Comparison of ENCODE assay signal across 15 cellular contexts in genomic region chr20:50368813-50369224, GRCh38.
A peak's percentile ranks its signal among the peaks of the same experiment; 100 is the strongest.
DNase-seq lines count a peak whose midpoint lies in the region; ATAC-seq and TF ChIP-seq lines count a peak whose summit lies in the region.
"Had no signal": no experiment of that assay in that cellular context is flagged by ENCODE, and none has a peak within 500 bp of the region (broad histone marks: within the 10 kb centered on the region; RNA-seq: fewer than 3 reads in every experiment).

No MANE protein-coding gene starts in this region.

- WGBS in endodermal cell (ENCODE audit: insufficient coverage in 1 of 2, insufficient read length in 1 of 2), 2 experiments = 92% methylated on average over 4 of the region's 4 CpGs; no CpG with 5 or more reads in 1 of the 2 experiments

- H3K27me3 Mint-ChIP-seq in endodermal cell (ENCODE audit: insufficient read depth) (no peaks in the 10 kb centered on the region), type B pancreatic cell (no peaks in the 10 kb centered on the region)

- peak overlapping the region; percentile 17 for H3K27ac ChIP-seq in upper lobe of right lung
- H3K27ac ChIP-seq in endodermal cell (ENCODE audit: low read depth, low read length) = no peak overlapping the region
- H3K27ac ChIP-seq: esophagus muscularis mucosa had no signal

- intact Hi-C loops in left cardiac atrium (cut with DNase I) = no loop called here
- intact Hi-C loops in cardiac septum (cut with DNase I) = no loop called here
- intact Hi-C loops in upper lobe of right lung (cut with DNase I) = no loop called here

- no peak overlapping the region for H3K9ac ChIP-seq in endodermal cell (ENCODE audit: extremely low read depth, low read length, poor library complexity, severe bottlenecking)

- H3K4me3 ChIP-seq in fibroblast of villous mesenchyme (ENCODE audit: low read depth, low read length) (no peak overlapping the region), upper lobe of right lung (no peak overlapping the region), endodermal cell (ENCODE audit: low read length) (no peak overlapping the region)
- H3K4me3 ChIP-seq: esophagus muscularis mucosa, pancreas had no signal

- H3K9me3 Mint-ChIP-seq in endodermal cell (no peaks in the 10 kb centered on the region), type B pancreatic cell (peaks cover 11% of the 10 kb centered on the region)

- no peak overlapping the region for H3K4me3 Mint-ChIP-seq in endodermal cell
- no peak overlapping the region for H3K4me3 Mint-ChIP-seq in type B pancreatic cell
- H3K4me3 Mint-ChIP-seq: memory B cell had no signal

- H3K27ac Mint-ChIP-seq in endodermal cell (no peak overlapping the region), type B pancreatic cell (no peak overlapping the region)
- H3K27ac Mint-ChIP-seq: memory B cell had no signal

- DNase-seq in left cardiac atrium = no peak
- DNase-seq in cardiac septum (ENCODE audit: low spot score) = no peak
- DNase-seq in SW480 (ENCODE audit: low spot score) = peak; percentile 62
- peak; percentile 74 for DNase-seq in fibroblast of villous mesenchyme (ENCODE audit: low read depth)
- no peak for DNase-seq in upper lobe of right lung
- DNase-seq in endodermal cell = no peak
- no peak for DNase-seq in kidney glomerular epithelial cell (lab: John Stamatoyannopoulos, UW)
- no peak for DNase-seq in type B pancreatic cell (ENCODE audit: extremely low spot score, unreplicated experiment)
- DNase-seq: cortex of kidney; NCI-H1048; stimulated activated CD4-positive, alpha-beta T cell treated with anti-CD3 and anti-CD28 coated beads, Interleukin-12 subunit alpha, Interleukin-12 subunit beta, amount 100 ng/mL, for 4 hours; SW 1271 had no signal

- H3K36me3 Mint-ChIP-seq in endodermal cell (ENCODE audit: low read depth) (no peaks in the 10 kb centered on the region), type B pancreatic cell (no peaks in the 10 kb centered on the region)

- H3K9me3 ChIP-seq in upper lobe of right lung = no peaks in the 10 kb centered on the region
- H3K9me3 ChIP-seq in endodermal cell (ENCODE audit: control insufficient read depth, low read length) = no peaks in the 10 kb centered on the region
- H3K9me3 ChIP-seq: esophagus muscularis mucosa, pancreas had no signal

- no peaks in the 10 kb centered on the region for H3K4me1 Mint-ChIP-seq in endodermal cell
- peaks cover 41% of the 10 kb centered on the region for H3K4me1 Mint-ChIP-seq in type B pancreatic cell (ENCODE audit: unreplicated experiment)
- H3K4me1 Mint-ChIP-seq: memory B cell had no signal

- H3K4me1 ChIP-seq in upper lobe of right lung = no peaks in the 10 kb centered on the region
- H3K4me1 ChIP-seq in endodermal cell (ENCODE audit: control insufficient read depth, insufficient read depth, low read length) = no peaks in the 10 kb centered on the region

- TF ChIP-seq CTCF in fibroblast of villous mesenchyme (IDR thresholded peaks at IDR 0.05; ENCODE audit: insufficient read depth, low read depth, low read length) (no peak), upper lobe of right lung (IDR thresholded peaks at IDR 0.05) (no peak), endodermal cell (conservative IDR thresholded peaks at IDR 0.05) (no peak), type B pancreatic cell (conservative IDR thresholded peaks at IDR 0.05) (no peak)

- H3K27me3 ChIP-seq in upper lobe of right lung (no peaks in the 10 kb centered on the region), endodermal cell (ENCODE audit: control insufficient read depth, insufficient read depth, low read length, poor library complexity, severe bottlenecking) (no peaks in the 10 kb centered on the region)
- H3K27me3 ChIP-seq: esophagus muscularis mucosa, pancreas had no signal

- H3K36me3 ChIP-seq in upper lobe of right lung (no peaks in the 10 kb centered on the region), endodermal cell (ENCODE audit: control insufficient read depth, insufficient read depth, low read length) (no peaks in the 10 kb centered on the region)
- H3K36me3 ChIP-seq: esophagus muscularis mucosa, pancreas had no signal

- peak; percentile 34 to 54 for ATAC-seq in left cardiac atrium
- ATAC-seq in upper lobe of right lung = peak; percentile 41

Comparison
In these comparisons a context has a peak if more than half of its experiments do, and no peak if none do; other contexts are left out.
1. DNase-seq: peak in SW480 (single experiment) and fibroblast of villous mesenchyme (single experiment); none in left cardiac atrium (single experiment), cardiac septum (single experiment), upper lobe of right lung (single experiment), endodermal cell (single experiment), kidney glomerular epithelial cell (single experiment) and type B pancreatic cell (single experiment).